9 cellular contexts compared by ENCODE assay signal in the genomic region with DNA sequence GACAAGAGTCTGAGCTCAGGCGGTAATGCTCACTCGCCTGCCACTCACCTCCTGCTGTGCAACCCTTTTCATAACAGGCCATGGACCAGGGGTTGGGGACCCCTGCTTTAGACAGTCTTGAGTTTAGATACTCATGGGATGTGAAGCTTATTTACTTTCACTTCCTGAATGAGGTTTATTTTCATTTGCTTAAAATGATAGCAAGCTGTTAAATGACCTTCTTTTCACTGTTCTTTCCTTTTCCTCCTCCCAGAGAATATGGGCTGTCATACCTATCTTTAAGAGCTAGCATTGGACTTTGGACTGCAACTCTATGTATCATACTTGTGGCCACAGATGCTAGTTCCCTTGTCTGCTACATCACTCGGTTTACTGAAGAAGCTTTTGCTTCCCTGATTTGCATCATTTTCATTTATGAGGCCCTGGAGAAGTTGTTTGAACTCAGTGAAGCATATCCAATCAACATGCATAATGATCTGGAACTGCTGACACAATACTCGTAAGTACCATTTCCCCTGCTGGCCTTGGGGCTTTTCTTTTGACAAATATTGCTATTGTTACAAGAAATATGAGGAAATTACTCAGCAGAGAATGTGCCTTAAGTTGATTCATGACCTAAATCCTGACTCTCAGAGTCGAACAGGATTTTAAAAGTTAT.
DNase-seq lines count a peak whose midpoint lies in the region; ATAC-seq, FAIRE-seq and TF ChIP-seq lines count a peak whose summit lies in the region.
"Had no signal": no experiment of that assay in that cellular context is flagged by ENCODE, and none has a peak within 500 bp of the region (broad histone marks: within the 10 kb centered on the region; RNA-seq: fewer than 3 reads in every experiment).

No MANE protein-coding gene starts in this region.

- peaks cover 3% of the 10 kb centered on the region for H3K27me3 Mint-ChIP-seq in activated CD4-positive, alpha-beta T cell treated with anti-CD3 and anti-CD28 coated beads for 36 hours
- no peaks in the 10 kb centered on the region for H3K27me3 Mint-ChIP-seq in astrocyte (ENCODE audit: low read depth, unreplicated experiment)

- H3K4me1 Mint-ChIP-seq in activated CD4-positive, alpha-beta T cell treated with anti-CD3 and anti-CD28 coated beads for 36 hours, result peaks cover 5% of the 10 kb centered on the region
- no peaks in the 10 kb centered on the region for H3K4me1 Mint-ChIP-seq in astrocyte (ENCODE audit: low read depth, unreplicated experiment)

- ATAC-seq in activated CD4-positive, alpha-beta T cell treated with anti-CD3 and anti-CD28 coated beads for 36 hours, result peak; percentile 93
- peak; percentile 23 for ATAC-seq in stimulated activated naive CD8-positive, alpha-beta T cell treated with anti-CD3 and anti-CD28 coated beads, Interleukin-15, Interleukin-2, amounts not matched to agents 100 U/mL and 50 U/mL, for 24 hours
- ATAC-seq in Right ventricle myocardium inferior, result no peak

- no peaks in the 10 kb centered on the region for H3K36me3 ChIP-seq in astrocyte (ENCODE audit: insufficient read depth, low read length)

- peak overlapping the region; percentile 32 for H3K4me2 ChIP-seq in astrocyte (ENCODE audit: low read length)

- POLR2A ChIA-PET in activated CD4-positive, alpha-beta T cell treated with anti-CD3 and anti-CD28 coated beads for 36 hours (lab: Charles Lee), result no interaction called here

- H3K27ac ChIP-seq in astrocyte (ENCODE audit: low read depth, low read length), result no peak overlapping the region
- H3K27ac ChIP-seq: C4-2B had no signal

- H3K27me3 ChIP-seq in astrocyte (ENCODE audit: insufficient read depth, low read length), result no peaks in the 10 kb centered on the region

- FAIRE-seq in astrocyte (lab: Jason Lieb, UNC), result no peak

- no peaks in the 10 kb centered on the region for H3K4me1 ChIP-seq in astrocyte (ENCODE audit: insufficient read depth, low read length)

- H3K4me3 Mint-ChIP-seq in activated CD4-positive, alpha-beta T cell treated with anti-CD3 and anti-CD28 coated beads for 36 hours, result no peak overlapping the region
- no peak overlapping the region for H3K4me3 Mint-ChIP-seq in astrocyte (ENCODE audit: unreplicated experiment)

- CTCF ChIA-PET in activated CD4-positive, alpha-beta T cell treated with anti-CD3 and anti-CD28 coated beads for 36 hours (lab: Charles Lee), result interaction anchor here (0.9 kb wide), 2 partner anchors 38 to 48 kb away, joined by 3 read pairs; no protein-coding TSS in a partner anchor

- no peak overlapping the region for H3K9ac ChIP-seq in astrocyte (ENCODE audit: low read length)

- no peaks in the 10 kb centered on the region for H3K79me2 ChIP-seq in astrocyte (ENCODE audit: insufficient read depth, low read length)

- peak overlapping the region; percentile 55 for H2AFZ ChIP-seq in astrocyte (ENCODE audit: low read depth, low read length)

- no peak overlapping the region for H3K4me3 ChIP-seq in astrocyte (ENCODE audit: insufficient read depth, low read depth, low read length)

- H3K9me3 ChIP-seq in astrocyte (ENCODE audit: insufficient read depth, low read depth, low read length), result no peaks in the 10 kb centered on the region

- peak; percentile 25 for DNase-seq in activated CD4-positive, alpha-beta T cell treated with anti-CD3 and anti-CD28 coated beads for 36 hours
- DNase-seq in activated CD4-positive, alpha-beta T cell treated with anti-CD3 and anti-CD28 coated beads for 4 hours, result no peak
- DNase-seq in HCEC 1CT (peak; percentile 3), NCI-H1048 (lab: John Stamatoyannopoulos, UW) (peak; percentile 87), astrocyte (ENCODE audit: low read depth) (peak; percentile 65), posterior vena cava (ENCODE audit: low spot score) (no peak), Right ventricle myocardium inferior (ENCODE audit: missing footprints) (no peak)
- no peak for DNase-seq in stimulated activated naive CD8-positive, alpha-beta T cell treated with anti-CD3 and anti-CD28 coated beads, Interleukin-15, Interleukin-2, amounts not matched to agents 100 U/mL and 50 U/mL, for 24 hours

- no peaks in the 10 kb centered on the region for H4K20me1 ChIP-seq in astrocyte (ENCODE audit: insufficient read depth, low read length)

- no peak for TF ChIP-seq CTCF in astrocyte (IDR thresholded peaks at IDR 0.05; ENCODE audit: insufficient read depth, low read depth, low read length)

- no peaks in the 10 kb centered on the region for H3K9me3 Mint-ChIP-seq in activated CD4-positive, alpha-beta T cell treated with anti-CD3 and anti-CD28 coated beads for 36 hours (ENCODE audit: low read depth)
- peaks cover 3% of the 10 kb centered on the region for H3K9me3 Mint-ChIP-seq in astrocyte (ENCODE audit: unreplicated experiment)

- intact Hi-C loops in activated CD4-positive, alpha-beta T cell treated with anti-CD3 and anti-CD28 coated beads for 36 hours (cut with DNase I, micrococcal nuclease), result no loop called here
- intact Hi-C loops in posterior vena cava (cut with DNase I) (no loop called here), Right ventricle myocardium inferior (cut with DNase I) (no loop called here)

- H3K36me3 Mint-ChIP-seq in activated CD4-positive, alpha-beta T cell treated with anti-CD3 and anti-CD28 coated beads for 36 hours (ENCODE audit: low read depth), result no peaks in the 10 kb centered on the region
- no peaks in the 10 kb centered on the region for H3K36me3 Mint-ChIP-seq in astrocyte (ENCODE audit: low read depth, unreplicated experiment)

- peak overlapping the region; percentile 15 for H3K27ac Mint-ChIP-seq in activated CD4-positive, alpha-beta T cell treated with anti-CD3 and anti-CD28 coated beads for 36 hours
- H3K27ac Mint-ChIP-seq in astrocyte (ENCODE audit: unreplicated experiment), result no peak overlapping the region

Comparison
In these comparisons a context has a peak if more than half of its experiments do, and no peak if none do; other contexts are left out.
1. DNase-seq: peak in activated CD4-positive, alpha-beta T cell treated with anti-CD3 and anti-CD28 coated beads for 36 hours (single experiment), HCEC 1CT (single experiment), NCI-H1048 (single experiment) and astrocyte (single experiment); none in activated CD4-positive, alpha-beta T cell treated with anti-CD3 and anti-CD28 coated beads for 4 hours (0 of 2), stimulated activated naive CD8-positive, alpha-beta T cell treated with anti-CD3 and anti-CD28 coated beads, Interleukin-15, Interleukin-2, amounts not matched to agents 100 U/mL and 50 U/mL, for 24 hours (single experiment), posterior vena cava (single experiment) and Right ventricle myocardium inferior (single experiment).